ENCODE assay signal across 21 cellular contexts in genomic region chr15:58159827-58160386, GRCh38. TPM values are rescaled to one million over a fixed set of nuclear protein-coding genes. Genes with fewer than 3 reads are reported as not detected.
DNase-seq lines count a peak whose midpoint lies in the region; ATAC-seq and TF ChIP-seq lines count a peak whose summit lies in the region.
"Had no signal": no experiment of that assay in that cellular context is flagged by ENCODE, and none has a peak within 500 bp of the region (broad histone marks: within the 10 kb centered on the region; RNA-seq: fewer than 3 reads in every experiment).

No MANE protein-coding gene starts in this region.

- H3K9me3 Mint-ChIP-seq in nephron, result no peaks in the 10 kb centered on the region
- H3K9me3 Mint-ChIP-seq: CD14-positive monocyte, IgD-negative memory B cell had no signal

- no peak overlapping the region for H3K9ac ChIP-seq in trophoblast cell (ENCODE audit: low read length)

- peak; percentile 3 for DNase-seq in SHP77 treated with DMSO at 0.1 percent for 48 hours (lab: John Stamatoyannopoulos, UW)
- no peak for DNase-seq in SHP77 (lab: John Stamatoyannopoulos, UW)
- DNase-seq in NCI-H1105 (lab: John Stamatoyannopoulos, UW), result peak; percentile 66
- peak; percentile 35 for DNase-seq in NCI-H748 (lab: John Stamatoyannopoulos, UW; ENCODE audit: unreplicated experiment)
- DNase-seq in gastrocnemius medialis, result no peak
- DNase-seq in trophoblast cell, result no peak
- DNase-seq: H7, NCI-H1436, NCI-H187 treated with DMSO at 0.1 percent for 48 hours, NCI-H446 treated with DMSO at 0.1 percent for 48 hours, NCI-H82, OCI-M1, SW 1271, T-helper 17 cell had no signal

- no peaks in the 10 kb centered on the region for H3K27me3 ChIP-seq in gastrocnemius medialis
- H3K27me3 ChIP-seq in trophoblast cell (ENCODE audit: insufficient read depth, low read length), result no peaks in the 10 kb centered on the region

- intact Hi-C loops in gastrocnemius medialis (cut with DNase I; ENCODE audit: low total_unique reads), result no loop called here

- no peak overlapping the region for H2BK5ac ChIP-seq in trophoblast cell (ENCODE audit: low read depth, low read length, poor library complexity)

- no peak overlapping the region for H3K4ac ChIP-seq in trophoblast cell (ENCODE audit: low read depth, low read length)

- H4K8ac ChIP-seq in trophoblast cell (ENCODE audit: low read depth, low read length), result no peak overlapping the region

- H3K18ac ChIP-seq in trophoblast cell (ENCODE audit: low read length), result no peak overlapping the region

- no peaks in the 10 kb centered on the region for H3K79me2 ChIP-seq in trophoblast cell (ENCODE audit: control insufficient read depth, insufficient read depth, low read length, poor library complexity)

- H3K79me1 ChIP-seq in trophoblast cell (ENCODE audit: low read length), result no peaks in the 10 kb centered on the region

- no peak overlapping the region for H4K91ac ChIP-seq in trophoblast cell (ENCODE audit: low read depth, low read length)

- no peak overlapping the region for H3K23ac ChIP-seq in trophoblast cell (ENCODE audit: low read length)

- WGBS in trophoblast cell (ENCODE audit: extremely low coverage, insufficient coverage, insufficient read length), result no CpG with 5 or more reads among the region's 6 CpGs

- H3K36me3 Mint-ChIP-seq in nephron (ENCODE audit: low read depth), result no peaks in the 10 kb centered on the region

- TF ChIP-seq CTCF in nephron (IDR thresholded peaks at IDR 0.05; ENCODE audit: unreplicated experiment in 3 of 3) (no peak), gastrocnemius medialis (IDR thresholded peaks at IDR 0.05 in 4 of 5, conservative IDR thresholded peaks at IDR 0.05 in 1 of 5) (no peak)

- H3K9me3 ChIP-seq in gastrocnemius medialis (no peaks in the 10 kb centered on the region), trophoblast cell (ENCODE audit: insufficient read depth, low read depth, low read length) (no peaks in the 10 kb centered on the region)
- H3K9me3 ChIP-seq: A549 had no signal

- no peaks in the 10 kb centered on the region for H3K27me3 Mint-ChIP-seq in nephron (ENCODE audit: low read depth)

- H3K36me3 ChIP-seq in gastrocnemius medialis (no peaks in the 10 kb centered on the region), trophoblast cell (ENCODE audit: control insufficient read depth in 1 of 2, insufficient read depth in 2 of 2, low read length in 2 of 2) (no peaks in the 10 kb centered on the region)

- H3K14ac ChIP-seq in trophoblast cell (ENCODE audit: low read length), result no peak overlapping the region

- peaks cover 16% of the 10 kb centered on the region for H3K4me1 Mint-ChIP-seq in nephron
- H3K4me1 Mint-ChIP-seq: B cell, IgD-negative memory B cell had no signal

- no peak for TF ChIP-seq POLR2A in gastrocnemius medialis (IDR thresholded peaks at IDR 0.05)

- no peak overlapping the region for H2BK12ac ChIP-seq in trophoblast cell (ENCODE audit: low read length)

- H3K27ac Mint-ChIP-seq in nephron, result peak overlapping the region in 2 of 3 experiments; percentile 58 to 79
- H3K27ac Mint-ChIP-seq: B cell, CD14-positive monocyte, T-helper 17 cell had no signal

- H3K4me1 ChIP-seq in gastrocnemius medialis (no peaks in the 10 kb centered on the region), trophoblast cell (ENCODE audit: control insufficient read depth in 1 of 2, insufficient read depth in 2 of 2, low read length in 2 of 2) (no peaks in the 10 kb centered on the region)
- H3K4me1 ChIP-seq: A549 had no signal

- no peak overlapping the region for H2AK5ac ChIP-seq in trophoblast cell (ENCODE audit: low read length)

- H3K4me3 Mint-ChIP-seq in nephron, result no peak overlapping the region
- H3K4me3 Mint-ChIP-seq: B cell, CD14-positive monocyte, IgD-negative memory B cell, T-helper 17 cell had no signal

- no peak overlapping the region for H3K27ac ChIP-seq in gastrocnemius medialis
- H3K27ac ChIP-seq in trophoblast cell (ENCODE audit: low read depth, low read length), result no peak overlapping the region
- H3K27ac ChIP-seq: A549 had no signal

- no peak overlapping the region for H3K4me2 ChIP-seq in trophoblast cell (ENCODE audit: low read length)
- H3K4me2 ChIP-seq: A549 had no signal

- no peak overlapping the region for H3K4me3 ChIP-seq in gastrocnemius medialis
- no peak overlapping the region for H3K4me3 ChIP-seq in trophoblast cell (ENCODE audit: low read depth, low read length)
- H3K4me3 ChIP-seq: A549 had no signal

- no peak overlapping the region for H2AFZ ChIP-seq in trophoblast cell (ENCODE audit: insufficient read depth, low read length, poor library complexity)

- H2BK120ac ChIP-seq in trophoblast cell (ENCODE audit: insufficient read depth, low read length, poor library complexity), result no peak overlapping the region

- ATAC-seq in gastrocnemius medialis (no peak), HG03432 (IDR thresholded peaks at IDR 0.05; ENCODE audit: unreplicated experiment) (no peak)
- ATAC-seq: A549, T-helper 17 cell had no signal

- in situ Hi-C loops in gastrocnemius medialis (cut with MboI; ENCODE audit: low sequenced_read_pairs in 4 of 4), result no loop called here

- H4K12ac ChIP-seq in trophoblast cell (ENCODE audit: low read depth, low read length), result no peak overlapping the region

RNA-seq across cellular contexts. Expression of gene AQP9, which starts 21.7 kb away (rescaled TPM):
- 1 to 10 TPM in 2 of 4 donors, under 1 TPM in 1, not detected in 1; 0.52 to 1.2 (median 1.1) TPM for total RNA-seq in gastrocnemius medialis
- polyA plus RNA-seq in trophoblast cell (2013), result 0.04 and 0.08 TPM in 2 replicates
- total RNA-seq: B cell, H7, SK-MEL-5 had no signal
- polyA plus RNA-seq: A549, IgD-negative memory B cell had no signal

Comparison
In these comparisons a context has a peak if more than half of its experiments do, and no peak if none do; other contexts are left out.
1. DNase-seq: peak in SHP77 treated with DMSO at 0.1 percent for 48 hours (single experiment), NCI-H1105 (single experiment) and NCI-H748 (single experiment); none in SHP77 (0 of 2), gastrocnemius medialis (0 of 2) and trophoblast cell (0 of 2).